ENCODE assay signal across 9 cellular contexts in the genomic region with DNA sequence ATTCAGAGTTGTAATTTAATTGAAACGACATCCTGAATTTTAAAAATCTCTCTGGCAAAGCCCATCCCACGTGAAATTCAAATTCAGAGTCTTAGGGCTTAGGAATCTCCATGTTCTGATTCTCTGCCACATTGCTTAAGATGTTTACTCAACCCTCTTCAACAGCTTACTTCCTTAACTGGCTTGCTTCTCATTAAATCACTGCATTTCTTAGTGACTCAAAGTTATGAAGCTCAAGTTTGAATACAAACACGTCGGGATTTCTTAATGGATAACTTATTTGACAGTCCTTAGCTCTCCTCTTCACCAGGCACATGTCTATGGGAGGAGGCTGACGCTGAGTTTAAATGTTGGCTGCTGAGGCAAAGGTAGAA.
DNase-seq lines count a peak whose midpoint lies in the region; ATAC-seq and TF ChIP-seq lines count a peak whose summit lies in the region.
"Had no signal": no experiment of that assay in that cellular context is flagged by ENCODE, and none has a peak within 500 bp of the region (broad histone marks: within the 10 kb centered on the region; RNA-seq: fewer than 3 reads in every experiment).

No MANE protein-coding gene starts in this region.

- ATAC-seq in activated CD8-positive, alpha-beta memory T cell treated with anti-CD3 and anti-CD28 coated beads, Interleukin-2, amount 10 ng/mL, durations not matched to agents 7 days and 5 days = no peak
- ATAC-seq in left lobe of liver (peak; percentile 14), HG02798 (IDR thresholded peaks at IDR 0.05; ENCODE audit: poor library complexity, unreplicated experiment) (no peak)

- H3K4me1 ChIP-seq in tibial artery = peaks cover 7 to 51% (median 32%) of the 10 kb centered on the region in 4 donors

- peak overlapping the region; percentile 62 to 63 for H3K27ac ChIP-seq in tibial artery
- H3K27ac ChIP-seq: HL-60 had no signal

- H3K4me3 ChIP-seq in astrocyte of the spinal cord (ENCODE audit: low read depth, low read length) = no peak overlapping the region
- peak overlapping the region; percentile 29 to 42 for H3K4me3 ChIP-seq in tibial artery

- H3K27me3 ChIP-seq in tibial artery = no peaks in the 10 kb centered on the region

- H3K36me3 Mint-ChIP-seq in activated CD8-positive, alpha-beta memory T cell treated with anti-CD3 and anti-CD28 coated beads, Interleukin-2, amount 10 ng/mL, durations not matched to agents 7 days and 5 days = peaks cover 1% of the 10 kb centered on the region

- intact Hi-C loops in tibial artery (cut with DNase I; ENCODE audit: low total_unique reads) = loop anchor here (10.0 kb wide), 1 partner anchor 572 kb away; no protein-coding TSS in a partner anchor

- H3K4me3 Mint-ChIP-seq in activated CD8-positive, alpha-beta memory T cell treated with anti-CD3 and anti-CD28 coated beads, Interleukin-2, amount 10 ng/mL, durations not matched to agents 7 days and 5 days = peak overlapping the region; percentile 67

- no peak for DNase-seq in activated CD8-positive, alpha-beta memory T cell treated with anti-CD3 and anti-CD28 coated beads, Interleukin-2, amount 10 ng/mL, durations not matched to agents 7 days and 5 days
- no peak for DNase-seq in activated CD8-positive, alpha-beta memory T cell treated with anti-CD3 and anti-CD28 coated beads, Interleukin-2, amount 50 U/mL, for 48 hours
- DNase-seq in astrocyte of the spinal cord (ENCODE audit: low read depth, low spot score) (peak; percentile 43), left lobe of liver (ENCODE audit: low spot score) (no peak), tibial artery (no peak), SHP77 (lab: John Stamatoyannopoulos, UW) (no peak)
- no peak for DNase-seq in NK-92 treated with Interleukin-12 subunit alpha and Interleukin-12 subunit beta, amount 100 ng/mL, for 24 hours (lab: John Stamatoyannopoulos, UW)

- H3K27me3 Mint-ChIP-seq in activated CD8-positive, alpha-beta memory T cell treated with anti-CD3 and anti-CD28 coated beads, Interleukin-2, amount 10 ng/mL, durations not matched to agents 7 days and 5 days = peaks cover 12% of the 10 kb centered on the region

- in situ Hi-C loops in astrocyte of the spinal cord (cut with HindIII; ENCODE audit: low sequenced_read_pairs) = no loop called here

- no peaks in the 10 kb centered on the region for H3K9me3 Mint-ChIP-seq in activated CD8-positive, alpha-beta memory T cell treated with anti-CD3 and anti-CD28 coated beads, Interleukin-2, amount 10 ng/mL, durations not matched to agents 7 days and 5 days (ENCODE audit: low read depth)

- no peaks in the 10 kb centered on the region for H3K36me3 ChIP-seq in tibial artery

- CTCF ChIA-PET in activated CD8-positive, alpha-beta memory T cell treated with anti-CD3 and anti-CD28 coated beads, Interleukin-2, amount 10 ng/mL, durations not matched to agents 7 days and 5 days (lab: Charles Lee) = interaction anchor here (1.2 kb wide), 1 partner anchor 279 kb away, joined by 3 read pairs; no protein-coding TSS in a partner anchor

- TF ChIP-seq CTCF in astrocyte of the spinal cord (IDR thresholded peaks at IDR 0.05; ENCODE audit: low read depth, low read length) (no peak), tibial artery (IDR thresholded peaks at IDR 0.05) (no peak)

- H3K4me1 Mint-ChIP-seq in activated CD8-positive, alpha-beta memory T cell treated with anti-CD3 and anti-CD28 coated beads, Interleukin-2, amount 10 ng/mL, durations not matched to agents 7 days and 5 days = peaks cover 38% of the 10 kb centered on the region

- H3K9me3 ChIP-seq in tibial artery = no peaks in the 10 kb centered on the region

- H3K27ac Mint-ChIP-seq in activated CD8-positive, alpha-beta memory T cell treated with anti-CD3 and anti-CD28 coated beads, Interleukin-2, amount 10 ng/mL, durations not matched to agents 7 days and 5 days = peak overlapping the region; percentile 7
